1 cellular context compared by ENCODE assay signal in genomic region chr3:42831321-42831713, GRCh38.
TF ChIP-seq lines count a peak whose summit lies in the region.

No MANE protein-coding gene starts in this region.

TF ChIP-seq in HepG2, 621 proteins besides CTCF, POLR2A, EP300 and RAD21 (continues in another document):
- no peak for TF ChIP-seq E2F5 (CRISPR knock-in tag; conservative IDR thresholded peaks at IDR 0.05)
- no peak for TF ChIP-seq ZNF724P (CRISPR knock-in tag; IDR thresholded peaks at IDR 0.05; ENCODE audit: borderline replicate concordance)
- TF ChIP-seq TRIM24 (CRISPR knock-in tag; IDR thresholded peaks at IDR 0.05), result no peak
- peak; percentile 98 for TF ChIP-seq SMC3 (IDR thresholded peaks at IDR 0.05; ENCODE audit: low read length)
- TF ChIP-seq MAFK (conservative IDR thresholded peaks at IDR 0.05 in 1 of 2, IDR thresholded peaks at IDR 0.05 in 1 of 2; ENCODE audit: low read length in 2 of 2), result no peak
- no peak for TF ChIP-seq STAT5B (CRISPR knock-in tag; IDR thresholded peaks at IDR 0.05)
- TF ChIP-seq ERF (CRISPR knock-in tag; IDR thresholded peaks at IDR 0.05), result no peak
- peak; percentile 47; the same call in 1 of the 2 replicates for TF ChIP-seq GATAD2A (CRISPR knock-in tag; IDR thresholded peaks at IDR 0.05)
- TF ChIP-seq THAP11 (CRISPR knock-in tag; IDR thresholded peaks at IDR 0.05), result peak; percentile 18; the same call in 1 of the 2 replicates
- TF ChIP-seq MTF2 (CRISPR knock-in tag; IDR thresholded peaks at IDR 0.05; ENCODE audit: borderline replicate concordance), result 0 out of 2 replicates have a peak, but pooled peaks have one; percentile 30
- TF ChIP-seq IKZF1 (IDR thresholded peaks at IDR 0.05), result no peak
- TF ChIP-seq TCF7 (IDR thresholded peaks at IDR 0.05; ENCODE audit: low read depth), result no peak
- no peak for TF ChIP-seq LRRFIP1 (CRISPR knock-in tag; conservative IDR thresholded peaks at IDR 0.05)
- no peak for TF ChIP-seq ZNF180 (CRISPR knock-in tag; IDR thresholded peaks at IDR 0.05; ENCODE audit: borderline replicate concordance, low read depth)
- no peak for TF ChIP-seq HOXA9 (CRISPR knock-in tag; IDR thresholded peaks at IDR 0.05; ENCODE audit: borderline replicate concordance)
- TF ChIP-seq ISL2 (CRISPR knock-in tag; IDR thresholded peaks at IDR 0.05), result peak; percentile 23; the same call in 1 of the 2 replicates
- no peak for TF ChIP-seq YY1 (IDR thresholded peaks at IDR 0.05; ENCODE audit: insufficient read depth, insufficient replicate concordance, low read depth, low read length)
- no peak for TF ChIP-seq TRAFD1 (CRISPR knock-in tag; IDR thresholded peaks at IDR 0.05; ENCODE audit: borderline replicate concordance)
- no peak for TF ChIP-seq ZNF572 (CRISPR knock-in tag; IDR thresholded peaks at IDR 0.05)
- 0 out of 2 replicates have a peak, but pooled peaks have one; percentile 33 for TF ChIP-seq ZNF670 (CRISPR knock-in tag; IDR thresholded peaks at IDR 0.05; ENCODE audit: borderline replicate concordance)
- TF ChIP-seq ZNF337 (CRISPR knock-in tag; IDR thresholded peaks at IDR 0.05; ENCODE audit: borderline replicate concordance, low read depth), result no peak
- TF ChIP-seq NR2F1 (CRISPR knock-in tag; IDR thresholded peaks at IDR 0.05), result no peak
- TF ChIP-seq KDM3A (CRISPR knock-in tag; IDR thresholded peaks at IDR 0.05; ENCODE audit: low read depth), result 0 out of 2 replicates have a peak, but pooled peaks have one; percentile 52
- no peak for TF ChIP-seq TEAD3 (CRISPR knock-in tag; optimal IDR thresholded peaks at IDR 0.05; ENCODE audit: borderline replicate concordance)
- TF ChIP-seq ZNF766 (CRISPR knock-in tag; IDR thresholded peaks at IDR 0.05; ENCODE audit: borderline replicate concordance), result peak; percentile 74; the same call in 1 of the 2 replicates
- no peak for TF ChIP-seq CCAR2 (optimal IDR thresholded peaks at IDR 0.05; ENCODE audit: low read depth, low read length)
- TF ChIP-seq KAT8 (CRISPR knock-in tag; IDR thresholded peaks at IDR 0.05), result peak; percentile 35; the same call in 1 of the 2 replicates
- peak; percentile 49; the same call in 1 of the 2 replicates for TF ChIP-seq ARID3A (IDR thresholded peaks at IDR 0.05; ENCODE audit: low read depth, low read length)
- TF ChIP-seq ZNF354B (CRISPR knock-in tag; IDR thresholded peaks at IDR 0.05), result no peak
- 0 out of 4 replicates have a peak, but pooled peaks of 1 of the 2 experiments have one; percentile 18 for TF ChIP-seq KLF16 (CRISPR knock-in tag; IDR thresholded peaks at IDR 0.05)
- TF ChIP-seq SAP130 (CRISPR knock-in tag; IDR thresholded peaks at IDR 0.05; ENCODE audit: low read depth), result 0 out of 2 replicates have a peak, but pooled peaks have one; percentile 14
- 0 out of 2 replicates have a peak, but pooled peaks have one; percentile 30 for TF ChIP-seq HOXA5 (CRISPR knock-in tag; IDR thresholded peaks at IDR 0.05)
- no peak for TF ChIP-seq BORCS8-MEF2B (CRISPR knock-in tag; IDR thresholded peaks at IDR 0.05)
- 0 out of 2 replicates have a peak, but pooled peaks have one; percentile 26 for TF ChIP-seq ZNF614 (CRISPR knock-in tag; IDR thresholded peaks at IDR 0.05; ENCODE audit: borderline replicate concordance)
- no peak for TF ChIP-seq FOXP1 (IDR thresholded peaks at IDR 0.05)
- no peak for TF ChIP-seq FOXP1 (CRISPR knock-in tag; IDR thresholded peaks at IDR 0.05)
- no peak for TF ChIP-seq PTBP1 (IDR thresholded peaks at IDR 0.05; ENCODE audit: low read depth, low read length, poor library complexity, severe bottlenecking)
- TF ChIP-seq MED1 (CRISPR knock-in tag; IDR thresholded peaks at IDR 0.05), result peak; percentile 56; the same call in 1 of the 2 replicates
- no peak for TF ChIP-seq GMEB2 (CRISPR knock-in tag; IDR thresholded peaks at IDR 0.05; ENCODE audit: low read depth)
- no peak for TF ChIP-seq ZNF263 (CRISPR knock-in tag; IDR thresholded peaks at IDR 0.05)
- no peak for TF ChIP-seq MAFF (IDR thresholded peaks at IDR 0.05; ENCODE audit: low read depth, low read length)
- 0 out of 2 replicates have a peak, but pooled peaks have one; percentile 16 for TF ChIP-seq HDAC2 (CRISPR knock-in tag; IDR thresholded peaks at IDR 0.05)
- TF ChIP-seq TARDBP (CRISPR knock-in tag; IDR thresholded peaks at IDR 0.05), result 0 out of 2 replicates have a peak, but pooled peaks have one; percentile 45
- TF ChIP-seq CEBPG (CRISPR knock-in tag; IDR thresholded peaks at IDR 0.05), result 0 out of 2 replicates have a peak, but pooled peaks have one; percentile 18
- no peak for TF ChIP-seq PRDM15 (CRISPR knock-in tag; IDR thresholded peaks at IDR 0.05)
- no peak for TF ChIP-seq STAT6 (CRISPR knock-in tag; IDR thresholded peaks at IDR 0.05; ENCODE audit: borderline replicate concordance)
- TF ChIP-seq HNRNPLL (IDR thresholded peaks at IDR 0.05; ENCODE audit: low read depth, low read length, poor library complexity, severe bottlenecking), result no peak
- no peak for TF ChIP-seq ZNF136 (CRISPR knock-in tag; IDR thresholded peaks at IDR 0.05; ENCODE audit: low read depth)
- TF ChIP-seq CHCHD3 (CRISPR knock-in tag; IDR thresholded peaks at IDR 0.05), result no peak
- TF ChIP-seq ZBTB34 (CRISPR knock-in tag; IDR thresholded peaks at IDR 0.05), result no peak
- no peak for TF ChIP-seq ETS1 (CRISPR knock-in tag; IDR thresholded peaks at IDR 0.05)
